8 cellular contexts compared by ENCODE assay signal in genomic region chr2:209334188-209335017, GRCh38.
A peak's percentile ranks its signal among the peaks of the same experiment; 100 is the strongest.
DNase-seq lines count a peak whose midpoint lies in the region; ATAC-seq and TF ChIP-seq lines count a peak whose summit lies in the region.

No MANE protein-coding gene starts in this region.

- H3K4me3 Mint-ChIP-seq in activated naive CD4-positive, alpha-beta T cell treated with anti-CD3 and anti-CD28 coated beads, Interleukin-2, amount 10 ng/mL, durations not matched to agents 7 days and 5 days, result no peak overlapping the region

- DNase-seq in GM04504 (ENCODE audit: low read depth) (peak; percentile 35), HS-27A (ENCODE audit: low read depth) (peak; percentile 14), NCI-H774 (lab: John Stamatoyannopoulos, UW) (peak; percentile 59), heart right ventricle (peak; percentile 18 to 57), retinal pigment epithelial cell (ENCODE audit: low read depth) (no peak), cortex of kidney (lab: John Stamatoyannopoulos, UW) (no peak)
- DNase-seq in activated naive CD4-positive, alpha-beta T cell treated with anti-CD3 and anti-CD28 coated beads, Interleukin-2, amount 10 ng/mL, durations not matched to agents 7 days and 5 days, result peak; percentile 56

- H3K27ac Mint-ChIP-seq in activated naive CD4-positive, alpha-beta T cell treated with anti-CD3 and anti-CD28 coated beads, Interleukin-2, amount 10 ng/mL, durations not matched to agents 7 days and 5 days, result no peak overlapping the region

- TF ChIP-seq CTCF in heart right ventricle (IDR thresholded peaks at IDR 0.05), result peak; percentile 87 to 97 (median 90)
- peak; percentile 80 for TF ChIP-seq CTCF in retinal pigment epithelial cell (conservative IDR thresholded peaks at IDR 0.05; ENCODE audit: low read depth, low read length)

- peaks cover 0 to 5% (median 0%) of the 10 kb centered on the region in 9 donors for H3K4me1 ChIP-seq in heart right ventricle

- WGBS in heart right ventricle, 2 donors, result 8 to 9% methylated on average over 7 of the region's 7 CpGs

- peaks cover 0 to 4% (median 0%) of the 10 kb centered on the region in 7 donors for H3K27me3 ChIP-seq in heart right ventricle

- no peaks in the 10 kb centered on the region for H3K27me3 Mint-ChIP-seq in activated naive CD4-positive, alpha-beta T cell treated with anti-CD3 and anti-CD28 coated beads, Interleukin-2, amount 10 ng/mL, durations not matched to agents 7 days and 5 days

- no peaks in the 10 kb centered on the region for H3K4me1 Mint-ChIP-seq in activated naive CD4-positive, alpha-beta T cell treated with anti-CD3 and anti-CD28 coated beads, Interleukin-2, amount 10 ng/mL, durations not matched to agents 7 days and 5 days

- intact Hi-C loops in heart right ventricle (cut with DNase I), result loop anchor here (1.0 to 10.0 kb wide), 16 partner anchors 88 to 860 kb away; partner anchors contain the start of gene MAP2 (in 6 of the 10)

- H3K36me3 ChIP-seq in heart right ventricle, result no peaks in the 10 kb centered on the region

- no peaks in the 10 kb centered on the region for H3K9me3 Mint-ChIP-seq in activated naive CD4-positive, alpha-beta T cell treated with anti-CD3 and anti-CD28 coated beads, Interleukin-2, amount 10 ng/mL, durations not matched to agents 7 days and 5 days

- H3K4me3 ChIP-seq in heart right ventricle (no peak overlapping the region), retinal pigment epithelial cell (ENCODE audit: low read length) (no peak overlapping the region)

- no peak overlapping the region for H3K27ac ChIP-seq in heart right ventricle

- ATAC-seq in GM21529 (IDR thresholded peaks at IDR 0.05; ENCODE audit: unreplicated experiment), result peak; percentile 88
- ATAC-seq in heart right ventricle, result peak in 5 of 8 donors; percentile 22 to 61 (median 52)

- no peaks in the 10 kb centered on the region for H3K36me3 Mint-ChIP-seq in activated naive CD4-positive, alpha-beta T cell treated with anti-CD3 and anti-CD28 coated beads, Interleukin-2, amount 10 ng/mL, durations not matched to agents 7 days and 5 days

- CTCF ChIA-PET in activated naive CD4-positive, alpha-beta T cell treated with anti-CD3 and anti-CD28 coated beads, Interleukin-2, amount 10 ng/mL, durations not matched to agents 7 days and 5 days (lab: Charles Lee), result interaction anchor here (1.0 to 4.0 kb wide), 21 partner anchors 9 to 890 kb away, joined by 3 to 18 read pairs (median 4); partner anchors contain the start of gene MAP2

- H3K9me3 ChIP-seq in heart right ventricle, result no peaks in the 10 kb centered on the region

Comparison
In these comparisons a context has a peak if more than half of its experiments do, and no peak if none do; other contexts are left out.
1. DNase-seq: peak in GM04504 (single experiment), HS-27A (single experiment), NCI-H774 (single experiment), activated naive CD4-positive, alpha-beta T cell treated with anti-CD3 and anti-CD28 coated beads, Interleukin-2, amount 10 ng/mL, durations not matched to agents 7 days and 5 days (single experiment) and heart right ventricle (2 of 2); none in retinal pigment epithelial cell (single experiment) and cortex of kidney (single experiment).